ENCODE assay signal across 13 cellular contexts in genomic region chr12:101854747-101855146, GRCh38. TPM values are rescaled to one million over a fixed set of nuclear protein-coding genes. Genes with fewer than 3 reads are reported as not detected.
DNase-seq lines count a peak whose midpoint lies in the region; ATAC-seq, FAIRE-seq and TF ChIP-seq lines count a peak whose summit lies in the region.
"Had no signal": no experiment of that assay in that cellular context is flagged by ENCODE, and none has a peak within 500 bp of the region (broad histone marks: within the 10 kb centered on the region; RNA-seq: fewer than 3 reads in every experiment).

No MANE protein-coding gene starts in this region.

- H3K27ac ChIP-seq in pancreas (no peak overlapping the region), left ventricle myocardium inferior (replicated peaks) (no peak overlapping the region), testis (no peak overlapping the region)
- H3K27ac ChIP-seq: C4-2B, thoracic aorta had no signal

- 98 to 100% methylated on average over 1 of the region's 1 CpG for whole genome bisulfite sequencing in pancreas, 2 donors
- 100% methylated on average over 1 of the region's 1 CpG for WGBS in testis, 2 donors

- DNase-seq in GM10248 (ENCODE audit: extremely low spot score) (peak; percentile 50), activated B cell treated with CpG ODN at 0.5 μM for 24 hours (no peak), BE2C (no peak), pancreas (no peak), left ventricle myocardium inferior (no peak), testis (no peak)
- DNase-seq: activated effector memory CD4-positive, alpha-beta T cell treated with Interleukin-2 at 50 U/mL for 16 hours; NCI-H1417 had no signal

- peaks cover 5% of the 10 kb centered on the region for H3K9me3 Mint-ChIP-seq in activated B cell treated with CpG ODN at 0.5 μM for 24 hours

- intact Hi-C loops in activated B cell treated with CpG ODN at 0.5 μM for 24 hours (cut with micrococcal nuclease) = loop anchor here (1.0 kb wide), 1 partner anchor 23 kb away; the partner anchor contains the start of gene DRAM1
- intact Hi-C loops in pancreas (cut with DNase I) = no loop called here
- intact Hi-C loops in left ventricle myocardium inferior (cut with micrococcal nuclease) = no loop called here
- intact Hi-C loops in testis (cut with DNase I; ENCODE audit: low total_unique reads) = no loop called here

- no peaks in the 10 kb centered on the region for H3K36me3 Mint-ChIP-seq in activated B cell treated with CpG ODN at 0.5 μM for 24 hours (ENCODE audit: low read depth)

- H3K27ac Mint-ChIP-seq in activated B cell treated with CpG ODN at 0.5 μM for 24 hours = peak overlapping the region; percentile 79

- H3K27me3 ChIP-seq in BE2C (no peaks in the 10 kb centered on the region), pancreas (no peaks in the 10 kb centered on the region), left ventricle myocardium inferior (ENCODE audit: low read depth) (no peaks in the 10 kb centered on the region), testis (no peaks in the 10 kb centered on the region)

- H3K4me1 Mint-ChIP-seq in activated B cell treated with CpG ODN at 0.5 μM for 24 hours = peaks cover 48% of the 10 kb centered on the region

- H3K9me3 ChIP-seq in BE2C (no peaks in the 10 kb centered on the region), pancreas (no peaks in the 10 kb centered on the region), left ventricle myocardium inferior (replicated peaks) (no peaks in the 10 kb centered on the region), testis (no peaks in the 10 kb centered on the region)
- H3K9me3 ChIP-seq: thoracic aorta had no signal

- POLR2A ChIA-PET in GM10248 (lab: Yijun Ruan, JAX) = interaction anchor here (0.8 kb wide), 1 partner anchor 24 kb away, joined by 3 read pairs; the partner anchor contains the start of gene GNPTAB
- POLR2A ChIA-PET in activated B cell treated with CpG ODN at 0.5 μM for 24 hours (lab: Charles Lee) = interaction anchor here (0.6 to 2.5 kb wide), 5 partner anchors 18 to 447 kb away, joined by 3 to 7 read pairs (median 5); partner anchors contain the start of genes ARL1 and DRAM1

- H3K4me3 ChIP-seq in BE2C (ENCODE audit: low read depth, low read length) = no peak overlapping the region
- no peak overlapping the region for H3K4me3 ChIP-seq in pancreas
- no peak overlapping the region for H3K4me3 ChIP-seq in left ventricle myocardium inferior
- H3K4me3 ChIP-seq in testis = no peak overlapping the region
- H3K4me3 ChIP-seq: thoracic aorta had no signal

- H3K27me3 Mint-ChIP-seq in activated B cell treated with CpG ODN at 0.5 μM for 24 hours = no peaks in the 10 kb centered on the region

- FAIRE-seq in pancreas (lab: Jason Lieb, UNC) = no peak
- FAIRE-seq: endometrium had no signal

- H3K36me3 ChIP-seq in BE2C (no peaks in the 10 kb centered on the region), pancreas (no peaks in the 10 kb centered on the region), left ventricle myocardium inferior (no peaks in the 10 kb centered on the region), testis (ENCODE audit: low read depth, missing control alignments) (no peaks in the 10 kb centered on the region)
- H3K36me3 ChIP-seq: thoracic aorta had no signal

- TF ChIP-seq CTCF in GM10248 (IDR thresholded peaks at IDR 0.05; ENCODE audit: control extremely low read depth, extremely low read depth, low read depth, missing control alignments) = no peak
- no peak for TF ChIP-seq CTCF in activated B cell treated with CpG ODN at 0.5 μM for 24 hours (IDR thresholded peaks at IDR 0.05)
- no peak for TF ChIP-seq CTCF in BE2C (IDR thresholded peaks at IDR 0.05; ENCODE audit: low read depth, low read length)
- TF ChIP-seq CTCF in pancreas (IDR thresholded peaks at IDR 0.05) = no peak
- no peak for TF ChIP-seq CTCF in left ventricle myocardium inferior (IDR thresholded peaks at IDR 0.05; ENCODE audit: borderline replicate concordance)
- TF ChIP-seq CTCF in testis (IDR thresholded peaks at IDR 0.05) = no peak

- TF ChIP-seq POLR2A in testis (IDR thresholded peaks at IDR 0.05) = no peak

- H3K4me3 Mint-ChIP-seq in activated B cell treated with CpG ODN at 0.5 μM for 24 hours = peak overlapping the region; percentile 41

- CTCF ChIA-PET in GM10248 (lab: Yijun Ruan, JAX) (interaction anchor here (1.0 to 10.6 kb wide), 6 partner anchors 9 to 81 kb away, joined by 3 to 103 read pairs (median 6); partner anchors contain the start of gene GNPTAB), activated B cell treated with CpG ODN at 0.5 μM for 24 hours (lab: Charles Lee) (interaction anchor here (1.3 kb wide), 1 partner anchor 13 kb away, joined by 3 read pairs; no protein-coding TSS in a partner anchor)

- ATAC-seq in GM19463 (IDR thresholded peaks at IDR 0.05; ENCODE audit: unreplicated experiment) (peak; percentile 48), HG03103 (IDR thresholded peaks at IDR 0.05; ENCODE audit: low read depth, unreplicated experiment) (peak; percentile 38), activated B cell treated with CpG ODN at 0.5 μM for 24 hours (ENCODE audit: low read depth) (peak; percentile 87), pancreas (no peak)

- no peaks in the 10 kb centered on the region for H3K4me1 ChIP-seq in BE2C
- H3K4me1 ChIP-seq in pancreas = no peaks in the 10 kb centered on the region
- H3K4me1 ChIP-seq in left ventricle myocardium inferior = no peaks in the 10 kb centered on the region
- H3K4me1 ChIP-seq in testis = no peaks in the 10 kb centered on the region

RNA-seq across cellular contexts. Expression of gene DRAM1, which starts 22.6 kb away (rescaled TPM):
- total RNA-seq in activated B cell treated with CpG ODN at 0.5 μM for 24 hours = 9.6 and 11.5 TPM in 2 replicates
- not detected for polyA plus RNA-seq in BE2C (2012; ENCODE audit: insufficient read depth, insufficient read length, low read depth)
- 10 to 100 TPM in 2 of 6 donors, 1 to 10 TPM in 4; 3.1 to 15.0 (median 5.6) TPM for total RNA-seq in pancreas
- polyA plus RNA-seq in pancreas = 1 to 10 TPM; 3.5 to 7.4 TPM
- 5.3 TPM for total RNA-seq in left ventricle myocardium inferior
- 1 to 10 TPM; 4.4 to 4.5 TPM for total RNA-seq in testis
- polyA plus RNA-seq in testis (ENCODE audit: insufficient read depth, low read depth, low replicate concordance) = 13.1 TPM

RNA-seq across cellular contexts. Expression of gene GNPTAB, which starts 24.0 kb away (rescaled TPM):
- total RNA-seq in activated B cell treated with CpG ODN at 0.5 μM for 24 hours = 41.8 and 42.8 TPM in 2 replicates
- 5.1 TPM for polyA plus RNA-seq in BE2C (2012; ENCODE audit: insufficient read depth, insufficient read length, low read depth)
- 10 to 100 TPM; 10.7 to 27.7 (median 14.8) TPM for total RNA-seq in pancreas
- 1 to 10 TPM; 5.4 to 6.3 TPM for polyA plus RNA-seq in pancreas
- 55.2 TPM for total RNA-seq in left ventricle myocardium inferior
- total RNA-seq in testis = 10 to 100 TPM; 39.6 to 41.3 TPM
- polyA plus RNA-seq in testis (ENCODE audit: insufficient read depth, low read depth, low replicate concordance) = 19.1 TPM

Comparison
In these comparisons a context has a peak if more than half of its experiments do, and no peak if none do; other contexts are left out.
1. ATAC-seq: peak in GM19463 (single experiment), HG03103 (single experiment) and activated B cell treated with CpG ODN at 0.5 μM for 24 hours (single experiment); none in pancreas (0 of 4).